ENCODE assay signal across 12 cellular contexts in the genomic region with DNA sequence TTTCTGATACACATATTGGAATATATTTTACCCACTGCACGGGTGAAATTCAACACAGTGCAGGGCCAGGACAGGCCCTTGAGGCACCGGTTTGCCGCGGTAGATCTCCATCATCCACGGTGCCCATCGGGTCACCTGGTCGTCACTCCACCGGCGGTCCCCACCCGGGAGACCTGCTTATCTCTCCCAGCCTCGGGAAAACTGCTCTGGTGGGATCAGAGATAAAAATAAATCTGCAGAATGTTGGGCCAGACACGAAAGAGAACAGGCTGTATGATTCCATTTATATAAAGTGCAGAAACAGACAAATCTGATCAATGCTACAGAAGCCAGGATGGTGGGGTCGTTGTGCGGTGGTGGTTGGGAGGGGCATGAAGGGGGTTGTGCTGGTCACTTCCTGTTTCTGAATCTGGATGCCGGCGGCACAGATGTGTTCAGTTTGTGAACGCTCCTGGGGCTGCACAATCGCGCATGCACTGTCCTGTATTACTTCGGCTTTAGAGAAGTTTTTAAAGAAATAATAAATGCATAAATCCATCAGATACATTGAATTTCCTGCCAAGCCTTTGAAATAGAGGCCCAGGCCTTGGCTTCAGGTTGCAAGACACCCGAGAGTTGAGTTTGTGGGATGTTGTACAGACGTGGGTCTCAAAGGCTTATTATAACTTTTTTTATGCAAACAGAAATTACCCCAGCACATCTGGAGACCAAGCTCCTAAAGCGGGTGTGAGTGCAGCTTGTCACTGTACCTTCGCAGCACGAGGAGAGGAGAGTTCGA. TPM values are rescaled to one million over a fixed set of nuclear protein-coding genes. Genes with fewer than 3 reads are reported as not detected.
A peak's percentile ranks its signal among the peaks of the same experiment; 100 is the strongest.
DNase-seq lines count a peak whose midpoint lies in the region; ATAC-seq and TF ChIP-seq lines count a peak whose summit lies in the region.
"Had no signal": no experiment of that assay in that cellular context is flagged by ENCODE, and none has a peak within 500 bp of the region (broad histone marks: within the 10 kb centered on the region; RNA-seq: fewer than 3 reads in every experiment).

No MANE protein-coding gene starts in this region.

- POLR2A ChIA-PET in AG04449 (lab: Yijun Ruan, JAX), result no interaction called here

- peak overlapping the region; percentile 8 for H3K4me3 ChIP-seq in AG04449 (ENCODE audit: low read depth, low read length)
- no peak overlapping the region for H3K4me3 ChIP-seq in NT2/D1 (ENCODE audit: insufficient read length, low read depth)
- H3K4me3 ChIP-seq in foreskin fibroblast (ENCODE audit: low read depth in 1 of 2, low read length in 2 of 2), result peak overlapping the region in 1 of 2 donors; percentile 7
- H3K4me3 ChIP-seq in prostate gland, result no peak overlapping the region
- H3K4me3 ChIP-seq in WERI-Rb-1 (ENCODE audit: low read depth, low read length), result no peak overlapping the region

- ATAC-seq in HG02973 (IDR thresholded peaks at IDR 0.05; ENCODE audit: unreplicated experiment) (no peak), GM21526 (IDR thresholded peaks at IDR 0.05; ENCODE audit: low FRiP score, unreplicated experiment) (no peak)

- DNase-seq in AG04449 (ENCODE audit: low read depth, low spot score), result no peak
- DNase-seq in NT2/D1 (ENCODE audit: low read depth, low spot score), result no peak
- peak; percentile 25 to 36 for DNase-seq in foreskin fibroblast
- no peak for DNase-seq in prostate gland (ENCODE audit: low spot score)
- DNase-seq in NCI-H1436 (lab: John Stamatoyannopoulos, UW), result no peak
- DNase-seq in WERI-Rb-1, result no peak
- DNase-seq: NCI-H187; stimulated activated naive CD4-positive, alpha-beta T cell; T-helper 1 cell had no signal

- TF ChIP-seq POLR2A in prostate gland (IDR thresholded peaks at IDR 0.05), result no peak

- peak overlapping the region; percentile 42 for H3K9ac ChIP-seq in NT2/D1 (ENCODE audit: insufficient read length, low read depth)

- WGBS in prostate gland, result 39% methylated on average over 26 of the region's 26 CpGs

- H3K4me1 ChIP-seq in NT2/D1 (ENCODE audit: insufficient read depth, insufficient read length), result peaks cover 6% of the 10 kb centered on the region
- H3K4me1 ChIP-seq in prostate gland (replicated peaks), result no peaks in the 10 kb centered on the region

- intact Hi-C loops in prostate gland (cut with DNase I), result no loop called here

- peak overlapping the region; percentile 60 to 71 for H3K27ac ChIP-seq in prostate gland
- no peak overlapping the region for H3K27ac ChIP-seq in WERI-Rb-1

- H3K27me3 ChIP-seq in NT2/D1 (ENCODE audit: insufficient read depth, insufficient read length), result peaks cover 15% of the 10 kb centered on the region
- H3K27me3 ChIP-seq in prostate gland (replicated peaks; ENCODE audit: insufficient read depth), result no peaks in the 10 kb centered on the region
- no peaks in the 10 kb centered on the region for H3K27me3 ChIP-seq in WERI-Rb-1 (ENCODE audit: insufficient read depth, low read depth, severe bottlenecking)

- no peaks in the 10 kb centered on the region for H3K36me3 ChIP-seq in NT2/D1 (ENCODE audit: insufficient read depth, insufficient read length, low read length)
- no peaks in the 10 kb centered on the region for H3K36me3 ChIP-seq in prostate gland
- H3K36me3 ChIP-seq in WERI-Rb-1, result no peaks in the 10 kb centered on the region

- CTCF ChIA-PET in AG04449 (lab: Yijun Ruan, JAX), result interaction anchor here (0.8 to 1.8 kb wide), 4 partner anchors 11 to 519 kb away, joined by 3 to 7 read pairs (median 3); no protein-coding TSS in a partner anchor

- H3K9me3 ChIP-seq in NT2/D1 (ENCODE audit: insufficient read depth, low read length), result no peaks in the 10 kb centered on the region
- H3K9me3 ChIP-seq in prostate gland, result no peaks in the 10 kb centered on the region
- H3K9me3 ChIP-seq in WERI-Rb-1 (ENCODE audit: severe bottlenecking), result no peaks in the 10 kb centered on the region

- TF ChIP-seq CTCF in AG04449 (IDR thresholded peaks at IDR 0.05; ENCODE audit: insufficient read depth, low read length, missing control alignments) (no peak), foreskin fibroblast (IDR thresholded peaks at IDR 0.05; ENCODE audit: low read depth, low read length) (no peak), prostate gland (IDR thresholded peaks at IDR 0.05) (no peak), WERI-Rb-1 (IDR thresholded peaks at IDR 0.05; ENCODE audit: low read depth, low read length) (no peak)

RNA-seq across cellular contexts. Expression of gene ANKRD60, which starts 54.3 kb away (rescaled TPM):
- total RNA-seq in prostate gland, result under 1 TPM in 1 of 2 donors, not detected in 1; 0.80 TPM
- total RNA-seq: activated CD8-positive, alpha-beta memory T cell treated with anti-CD3 and anti-CD28 coated beads for 36 hours had no signal

Comparison
In these comparisons a context has a peak if more than half of its experiments do, and no peak if none do; other contexts are left out.
1. DNase-seq: peak in foreskin fibroblast (2 of 2); none in AG04449 (single experiment), NT2/D1 (single experiment), prostate gland (single experiment), NCI-H1436 (single experiment) and WERI-Rb-1 (single experiment).